ENCODE assay signal across 8 cellular contexts in genomic region chr1:33180226-33181037, GRCh38.
DNase-seq lines count a peak whose midpoint lies in the region; ATAC-seq and TF ChIP-seq lines count a peak whose summit lies in the region.

No MANE protein-coding gene starts in this region.

- DNase-seq in NCI-H510A (lab: John Stamatoyannopoulos, UW): peak; percentile 96
- peak; percentile 88 for DNase-seq in activated CD4-positive, alpha-beta T cell treated with anti-CD3 and anti-CD28 coated beads for 48 hours
- peak; percentile 92 for DNase-seq in choroid plexus epithelial cell (ENCODE audit: low read depth)
- DNase-seq in kidney tubule cell (ENCODE audit: low spot score): peak; percentile 86
- DNase-seq in stimulated activated CD4-positive, alpha-beta T cell treated with anti-CD3 and anti-CD28 coated beads, Interleukin-15, amount 100 ng/mL, for 24 hours: peak; percentile 89

- peak overlapping the region; percentile 91 for H3K4me3 ChIP-seq in choroid plexus epithelial cell (ENCODE audit: low read depth, low read length)

- peak overlapping the region; percentile 78 for H3K27ac ChIP-seq in 22Rv1

- TF ChIP-seq CTCF in 22Rv1 (IDR thresholded peaks at IDR 0.05): no peak
- no peak for TF ChIP-seq CTCF in choroid plexus epithelial cell (conservative IDR thresholded peaks at IDR 0.05; ENCODE audit: low read depth, low read length)

- ATAC-seq in GM19025 (IDR thresholded peaks at IDR 0.05; ENCODE audit: low read depth, unreplicated experiment) (peak; percentile 83), HG03342 (IDR thresholded peaks at IDR 0.05; ENCODE audit: unreplicated experiment) (peak; percentile 81)

Comparison
In these comparisons a context has a peak if more than half of its experiments do, and no peak if none do; other contexts are left out.
1. Peak in every context shown above with its lines: DNase-seq, ATAC-seq, H3K4me3 ChIP-seq and H3K27ac ChIP-seq.